In the genomic region with DNA sequence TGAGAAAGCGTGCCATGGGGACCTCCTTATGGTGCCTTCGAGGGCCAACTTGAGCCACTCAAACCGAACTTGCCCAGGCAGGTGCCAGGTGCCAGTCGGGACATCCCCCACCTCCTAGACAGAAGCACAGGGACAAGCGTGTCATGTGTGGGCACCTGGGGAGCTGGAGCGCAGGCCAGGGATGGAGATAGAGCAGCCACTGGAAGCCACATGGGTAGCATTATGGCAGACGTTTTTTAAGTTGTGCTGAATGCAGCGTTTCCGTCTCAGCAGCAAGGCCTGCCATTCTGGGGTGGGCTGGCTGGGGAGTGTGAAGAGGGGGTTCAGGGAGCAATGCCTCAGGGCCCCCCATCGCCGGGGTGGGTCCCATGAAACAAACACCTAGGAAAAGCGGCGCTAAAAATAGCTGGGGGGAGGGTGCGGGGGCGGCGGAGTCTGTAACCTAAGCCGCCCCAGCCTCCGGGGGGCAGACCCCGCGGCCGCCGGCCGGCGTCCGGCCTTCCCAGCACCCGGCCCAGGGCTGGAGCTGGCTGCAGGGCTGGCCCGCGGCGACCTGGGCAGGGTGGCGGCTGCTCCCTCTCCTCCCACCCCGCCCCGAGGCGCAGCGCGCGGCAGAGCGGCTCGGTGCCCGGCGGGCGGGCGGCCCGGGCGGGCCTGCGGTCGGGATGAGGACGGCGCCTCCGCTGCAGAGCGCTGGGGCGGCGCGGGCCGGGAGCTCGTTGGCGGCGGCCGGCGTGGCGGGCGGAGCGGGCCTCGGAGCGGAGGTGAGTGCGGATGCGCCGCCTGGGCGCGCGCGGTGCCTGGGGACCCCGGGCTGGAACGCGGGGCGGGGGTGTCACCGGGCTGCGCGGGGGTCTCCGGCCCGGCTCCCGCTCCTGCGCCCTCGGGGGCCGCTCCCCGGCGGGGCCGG, we compare ENCODE assay signal across 9 cellular contexts. TPM values are rescaled to one million over a fixed set of nuclear protein-coding genes. Genes with fewer than 3 reads are reported as not detected.
A peak's percentile ranks its signal among the peaks of the same experiment; 100 is the strongest.
DNase-seq lines count a peak whose midpoint lies in the region; ATAC-seq and TF ChIP-seq lines count a peak whose summit lies in the region.
"Had no signal": no experiment of that assay in that cellular context is flagged by ENCODE, and none has a peak within 500 bp of the region (broad histone marks: within the 10 kb centered on the region; RNA-seq: fewer than 3 reads in every experiment).

Gene ZNF469 (plus strand): TSS at position 469 of the 910 bp plus-strand sequence. CDS start 44,512 bp downstream, outside the sequence.

- H3K27me3 Mint-ChIP-seq in brain, result peaks cover 32% of the 10 kb centered on the region
- H3K27me3 Mint-ChIP-seq in immature natural killer cell (ENCODE audit: low read depth in 3 of 3), result peaks cover 5 to 10% (median 8%) of the 10 kb centered on the region in 3 donors
- peaks cover 31% of the 10 kb centered on the region for H3K27me3 Mint-ChIP-seq in stimulated activated naive CD8-positive, alpha-beta T cell treated with anti-CD3 and anti-CD28 coated beads, Interleukin-15, amount 100 ng/mL, for 72 hours

- no peaks in the 10 kb centered on the region for H3K36me3 ChIP-seq in HEK293 (ENCODE audit: control insufficient read depth in 2 of 2, insufficient read depth in 1 of 2, low read length in 2 of 2)

- H3K4me1 Mint-ChIP-seq in brain (peaks cover 13% of the 10 kb centered on the region), immature natural killer cell (peaks cover 0 to 7% of the 10 kb centered on the region in 2 donors)
- H3K4me1 Mint-ChIP-seq in stimulated activated naive CD8-positive, alpha-beta T cell treated with anti-CD3 and anti-CD28 coated beads, Interleukin-15, amount 100 ng/mL, for 72 hours, result peaks cover 4% of the 10 kb centered on the region

- H3K4me3 Mint-ChIP-seq in brain (peak within 1 kb of the TSS; percentile 76 to 89 (median 82)), immature natural killer cell (peak within 1 kb of the TSS in 4 of 5 donors; percentile 24 to 59 (median 38))
- peak within 1 kb of the TSS; percentile 27 to 46 for H3K4me3 Mint-ChIP-seq in stimulated activated naive CD8-positive, alpha-beta T cell treated with anti-CD3 and anti-CD28 coated beads, Interleukin-15, amount 100 ng/mL, for 72 hours

- POLR2A ChIA-PET in HEK293 (lab: Yijun Ruan, JAX), result no interaction called here

- no peak within 1 kb of the TSS for H3K27ac ChIP-seq in HEK293 (ENCODE audit: extremely low read depth, low read depth, low read length)
- H3K27ac ChIP-seq: HL-60 had no signal

- no peaks in the 10 kb centered on the region for H3K36me3 Mint-ChIP-seq in brain
- no peaks in the 10 kb centered on the region for H3K36me3 Mint-ChIP-seq in immature natural killer cell

- no peaks in the 10 kb centered on the region for H3K4me1 ChIP-seq in HEK293 (ENCODE audit: control insufficient read depth, insufficient read depth, low read length)

- H3K9me3 Mint-ChIP-seq in brain (no peaks in the 10 kb centered on the region), immature natural killer cell (no peaks in the 10 kb centered on the region)
- no peaks in the 10 kb centered on the region for H3K9me3 Mint-ChIP-seq in stimulated activated naive CD8-positive, alpha-beta T cell treated with anti-CD3 and anti-CD28 coated beads, Interleukin-15, amount 100 ng/mL, for 72 hours

- DNase-seq in immature natural killer cell, result no peak
- no peak for DNase-seq in stimulated activated naive CD8-positive, alpha-beta T cell treated with anti-CD3 and anti-CD28 coated beads, Interleukin-15, amount 100 ng/mL, for 72 hours
- DNase-seq: activated effector memory CD4-positive, alpha-beta T cell treated with anti-CD3 and anti-CD28 coated beads, Interleukin-2, amount 50 U/mL, for 16 hours had no signal

- no peaks in the 10 kb centered on the region for H3K9me3 ChIP-seq in HEK293 (ENCODE audit: control insufficient read depth, insufficient read depth, low read depth, low read length)

- H3K27ac Mint-ChIP-seq in brain (peak within 1 kb of the TSS in 2 of 5 experiments; percentile 68 to 78), immature natural killer cell (no peak within 1 kb of the TSS)
- peak within 1 kb of the TSS in 1 of 2 donors; percentile 88 for H3K27ac Mint-ChIP-seq in stimulated activated naive CD8-positive, alpha-beta T cell treated with anti-CD3 and anti-CD28 coated beads, Interleukin-15, amount 100 ng/mL, for 72 hours

- ATAC-seq in stimulated activated naive CD8-positive, alpha-beta T cell treated with anti-CD3 and anti-CD28 coated beads, Interleukin-15, amount 100 ng/mL, for 72 hours, result peak; percentile 41
- ATAC-seq in HG03571 (IDR thresholded peaks at IDR 0.05; ENCODE audit: unreplicated experiment) (no peak), GM21576 (IDR thresholded peaks at IDR 0.05; ENCODE audit: unreplicated experiment) (no peak), HG02759 (IDR thresholded peaks at IDR 0.05; ENCODE audit: unreplicated experiment) (no peak)

- TF ChIP-seq CTCF in HEK293 (tag by site-specific recombination; IDR thresholded peaks at IDR 0.05) (no peak), brain (conservative IDR thresholded peaks at IDR 0.05) (no peak)

- H3K4me3 ChIP-seq in HEK293 (ENCODE audit: low read depth, low read length), result peak within 1 kb of the TSS; percentile 4

- CTCF ChIA-PET in HEK293 (lab: Yijun Ruan, JAX), result interaction anchor here (0.5 to 1.7 kb wide), 3 partner anchors 9 to 35 kb away, joined by 3 to 6 read pairs (median 5); no protein-coding TSS in a partner anchor

TF ChIP-seq in HEK293, 187 proteins besides CTCF, POLR2A, EP300 and RAD21:
- TF ChIP-seq GLIS1 (tag by site-specific recombination; IDR thresholded peaks at IDR 0.05) (peak; percentile 24; the same call in 1 of the 2 replicates), HOXA7 (CRISPR knock-in tag; IDR thresholded peaks at IDR 0.05; ENCODE audit: borderline replicate concordance) (no peak)

RNA-seq across cellular contexts. Expression of gene ZNF469, which starts in this region (rescaled TPM):
- 0.34 TPM for polyA plus RNA-seq in brain (ENCODE audit: insufficient read depth, low read depth, low replicate concordance)
- under 1 TPM in 2 of 3 donors, not detected in 1; 0.11 to 0.65 TPM for polyA plus RNA-seq in immature natural killer cell
